Comparison of ENCODE assay signal across 23 cellular contexts in the genomic region with DNA sequence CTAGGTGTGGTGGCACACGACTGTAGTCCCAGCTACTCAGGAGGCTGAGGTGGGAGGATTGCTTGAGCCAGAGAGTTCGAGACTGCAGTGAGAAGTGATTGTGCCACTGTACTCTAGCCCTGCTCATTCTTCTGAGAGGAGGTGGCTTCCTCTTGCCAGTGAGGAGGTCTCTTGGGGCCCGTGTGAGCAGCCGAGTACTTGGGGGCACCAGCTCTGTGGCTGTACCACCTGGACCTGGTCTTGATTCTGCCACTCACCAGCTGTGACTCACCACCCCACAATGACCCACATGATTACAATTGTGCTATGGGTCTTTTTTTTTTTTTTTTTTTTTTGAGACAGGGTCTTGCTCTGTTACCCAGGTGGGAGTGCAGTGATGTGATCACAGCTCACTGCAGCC. TPM values are rescaled to one million over a fixed set of nuclear protein-coding genes. Genes with fewer than 3 reads are reported as not detected.
DNase-seq lines count a peak whose midpoint lies in the region; ATAC-seq and TF ChIP-seq lines count a peak whose summit lies in the region.
"Had no signal": no experiment of that assay in that cellular context is flagged by ENCODE, and none has a peak within 500 bp of the region (broad histone marks: within the 10 kb centered on the region; RNA-seq: fewer than 3 reads in every experiment).

No MANE protein-coding gene starts in this region.

- CTCF ChIA-PET in activated CD8-positive, alpha-beta T cell treated with anti-CD3 and anti-CD28 coated beads for 36 hours (lab: Charles Lee): interaction anchor here (0.8 to 4.7 kb wide), 6 partner anchors 11 to 243 kb away, joined by 3 to 21 read pairs (median 4); no protein-coding TSS in a partner anchor
- CTCF ChIA-PET in activated CD8-positive, alpha-beta T cell treated with anti-CD3 and anti-CD28 coated beads, Interleukin-2, amount 10 ng/mL, durations not matched to agents 7 days and 5 days (lab: Charles Lee): interaction anchor here (1.4 to 3.2 kb wide), 3 partner anchors 12 to 69 kb away, joined by 4 to 14 read pairs (median 6); no protein-coding TSS in a partner anchor

- no peaks in the 10 kb centered on the region for H3K27me3 ChIP-seq in OCI-LY1 (ENCODE audit: insufficient read depth, low read length)
- no peaks in the 10 kb centered on the region for H3K27me3 ChIP-seq in transverse colon
- H3K27me3 ChIP-seq: brain microvascular endothelial cell, heart right ventricle, pancreas had no signal

- POLR2A ChIA-PET in activated CD8-positive, alpha-beta T cell treated with anti-CD3 and anti-CD28 coated beads for 36 hours (lab: Charles Lee): interaction anchor here (0.6 to 2.8 kb wide), 2 partner anchors 11 to 1089 kb away, joined by 3 to 26 read pairs; no protein-coding TSS in a partner anchor
- POLR2A ChIA-PET in activated CD8-positive, alpha-beta T cell treated with anti-CD3 and anti-CD28 coated beads, Interleukin-2, amount 10 ng/mL, durations not matched to agents 7 days and 5 days (lab: Charles Lee): interaction anchor here (0.9 to 4.6 kb wide), 3 partner anchors 15 to 184 kb away, joined by 3 to 43 read pairs (median 8); no protein-coding TSS in a partner anchor

- H3K79me2 ChIP-seq in OCI-LY1 (ENCODE audit: insufficient read depth, low read length): no peaks in the 10 kb centered on the region

- TF ChIP-seq CTCF in activated CD8-positive, alpha-beta T cell treated with anti-CD3 and anti-CD28 coated beads for 36 hours (IDR thresholded peaks at IDR 0.05): no peak
- TF ChIP-seq CTCF in OCI-LY1 (IDR thresholded peaks at IDR 0.05; ENCODE audit: low read length): no peak
- TF ChIP-seq CTCF in transverse colon (IDR thresholded peaks at IDR 0.05): no peak

- H3K9me3 ChIP-seq in OCI-LY1 (ENCODE audit: low read length) (no peaks in the 10 kb centered on the region), transverse colon (no peaks in the 10 kb centered on the region)
- H3K9me3 ChIP-seq: A549, heart right ventricle, pancreas had no signal

- H3K4me1 ChIP-seq in OCI-LY1 (ENCODE audit: insufficient read depth, low read length, severe bottlenecking): peaks cover 93% of the 10 kb centered on the region
- peaks cover 0 to 19% (median 9%) of the 10 kb centered on the region in 4 donors for H3K4me1 ChIP-seq in transverse colon
- H3K4me1 ChIP-seq: A549, pancreas had no signal

- no peak for ATAC-seq in activated CD8-positive, alpha-beta T cell treated with anti-CD3 and anti-CD28 coated beads for 36 hours
- ATAC-seq in activated CD8-positive, alpha-beta T cell treated with anti-CD3 and anti-CD28 coated beads, Interleukin-2, amount 10 ng/mL, durations not matched to agents 7 days and 5 days: no peak
- ATAC-seq in effector memory CD8-positive, alpha-beta T cell (replicated peaks): no peak
- ATAC-seq in stimulated activated naive B cell treated with anti-CD40 and anti-IgM and Interleukin-4, amounts not matched to agents 10 μg/mL and 1 μg/mL and 100 μg/mL, for 72 hours (replicated peaks): peak; percentile 22 to 38
- ATAC-seq in GM19397 (IDR thresholded peaks at IDR 0.05; ENCODE audit: unreplicated experiment): no peak
- no peak for ATAC-seq in GM21367 (IDR thresholded peaks at IDR 0.05; ENCODE audit: unreplicated experiment)
- ATAC-seq: A549; activated CD4-positive, CD25-positive, alpha-beta regulatory T cell treated with anti-CD3 and anti-CD28 coated beads, Interleukin-2, amount 50 U/mL, for 24 hours; left ventricle myocardium superior; pancreas; PC-3; sciatic nerve had no signal

- no peaks in the 10 kb centered on the region for H3K27me3 Mint-ChIP-seq in activated CD8-positive, alpha-beta T cell treated with anti-CD3 and anti-CD28 coated beads for 36 hours
- no peaks in the 10 kb centered on the region for H3K27me3 Mint-ChIP-seq in activated CD8-positive, alpha-beta T cell treated with anti-CD3 and anti-CD28 coated beads, Interleukin-2, amount 10 ng/mL, durations not matched to agents 7 days and 5 days (ENCODE audit: low read depth)
- H3K27me3 Mint-ChIP-seq in effector memory CD8-positive, alpha-beta T cell: no peaks in the 10 kb centered on the region
- no peaks in the 10 kb centered on the region for H3K27me3 Mint-ChIP-seq in stimulated activated naive B cell treated with anti-CD40 and anti-IgM and Interleukin-4, amounts not matched to agents 10 μg/mL and 1 μg/mL and 100 μg/mL, for 72 hours

- H3K36me3 Mint-ChIP-seq in activated CD8-positive, alpha-beta T cell treated with anti-CD3 and anti-CD28 coated beads for 36 hours (ENCODE audit: low read depth): no peaks in the 10 kb centered on the region
- H3K36me3 Mint-ChIP-seq in activated CD8-positive, alpha-beta T cell treated with anti-CD3 and anti-CD28 coated beads, Interleukin-2, amount 10 ng/mL, durations not matched to agents 7 days and 5 days (ENCODE audit: low read depth): no peaks in the 10 kb centered on the region
- peaks cover 4% of the 10 kb centered on the region for H3K36me3 Mint-ChIP-seq in effector memory CD8-positive, alpha-beta T cell (ENCODE audit: insufficient read depth)
- H3K36me3 Mint-ChIP-seq in stimulated activated naive B cell treated with anti-CD40 and anti-IgM and Interleukin-4, amounts not matched to agents 10 μg/mL and 1 μg/mL and 100 μg/mL, for 72 hours: peaks cover 3 to 5% of the 10 kb centered on the region in 2 donors

- H3K9me2 ChIP-seq in OCI-LY1 (ENCODE audit: low read depth, low read length): no peaks in the 10 kb centered on the region

- 74 to 89% methylated on average over 4 of the region's 4 CpGs for WGBS in transverse colon (ENCODE audit: low coverage in 1 of 2), 2 donors

- peak overlapping the region; percentile 100 for H3K27ac ChIP-seq in OCI-LY1 (ENCODE audit: low read depth, low read length, poor library complexity, severe bottlenecking)
- H3K27ac ChIP-seq in transverse colon: no peak overlapping the region
- H3K27ac ChIP-seq: A549, brain microvascular endothelial cell, pancreas had no signal

- peak overlapping the region; percentile 80 for H3K4me2 ChIP-seq in OCI-LY1 (ENCODE audit: low read length)
- H3K4me2 ChIP-seq: A549 had no signal

- H3K4me3 Mint-ChIP-seq in activated CD8-positive, alpha-beta T cell treated with anti-CD3 and anti-CD28 coated beads for 36 hours: no peak overlapping the region
- no peak overlapping the region for H3K4me3 Mint-ChIP-seq in activated CD8-positive, alpha-beta T cell treated with anti-CD3 and anti-CD28 coated beads, Interleukin-2, amount 10 ng/mL, durations not matched to agents 7 days and 5 days
- peak overlapping the region; percentile 83 to 84 for H3K4me3 Mint-ChIP-seq in effector memory CD8-positive, alpha-beta T cell
- H3K4me3 Mint-ChIP-seq in stimulated activated naive B cell treated with anti-CD40 and anti-IgM and Interleukin-4, amounts not matched to agents 10 μg/mL and 1 μg/mL and 100 μg/mL, for 72 hours: peak overlapping the region; percentile 87 to 92

- H3K27ac Mint-ChIP-seq in activated CD8-positive, alpha-beta T cell treated with anti-CD3 and anti-CD28 coated beads for 36 hours: no peak overlapping the region
- H3K27ac Mint-ChIP-seq in activated CD8-positive, alpha-beta T cell treated with anti-CD3 and anti-CD28 coated beads, Interleukin-2, amount 10 ng/mL, durations not matched to agents 7 days and 5 days: no peak overlapping the region
- peak overlapping the region; percentile 62 to 92 for H3K27ac Mint-ChIP-seq in effector memory CD8-positive, alpha-beta T cell
- peak overlapping the region; percentile 100 for H3K27ac Mint-ChIP-seq in stimulated activated naive B cell treated with anti-CD40 and anti-IgM and Interleukin-4, amounts not matched to agents 10 μg/mL and 1 μg/mL and 100 μg/mL, for 72 hours

- no peaks in the 10 kb centered on the region for H3K9me3 Mint-ChIP-seq in activated CD8-positive, alpha-beta T cell treated with anti-CD3 and anti-CD28 coated beads for 36 hours
- no peaks in the 10 kb centered on the region for H3K9me3 Mint-ChIP-seq in activated CD8-positive, alpha-beta T cell treated with anti-CD3 and anti-CD28 coated beads, Interleukin-2, amount 10 ng/mL, durations not matched to agents 7 days and 5 days (ENCODE audit: insufficient read depth)
- no peaks in the 10 kb centered on the region for H3K9me3 Mint-ChIP-seq in effector memory CD8-positive, alpha-beta T cell
- no peaks in the 10 kb centered on the region for H3K9me3 Mint-ChIP-seq in stimulated activated naive B cell treated with anti-CD40 and anti-IgM and Interleukin-4, amounts not matched to agents 10 μg/mL and 1 μg/mL and 100 μg/mL, for 72 hours
- H3K9me3 Mint-ChIP-seq: activated T-helper 1 cell treated with anti-CD3 and anti-CD28 coated beads, Interleukin-12 subunit alpha, Interleukin-12 subunit beta, Interleukin-2, Interleukin-4 antibody, amounts not matched to agents 30 ng/mL and 10 ng/mL and 1 ng/mL, durations not matched to agents 14 hours and 24 hours and 36 hours had no signal

- in situ Hi-C loops in transverse colon (cut with MboI; ENCODE audit: low pct_ligation_motif_present in 1 of 4, low pct_unique_long_range_greater_than_20kb in 1 of 4, low sequenced_read_pairs in 3 of 4): no loop called here

- peak; percentile 45 for DNase-seq in activated CD8-positive, alpha-beta T cell treated with anti-CD3 and anti-CD28 coated beads for 36 hours
- DNase-seq in activated CD8-positive, alpha-beta T cell treated with anti-CD3 and anti-CD28 coated beads, Interleukin-2, amount 10 ng/mL, durations not matched to agents 7 days and 5 days: no peak
- DNase-seq in effector memory CD8-positive, alpha-beta T cell: no peak
- DNase-seq in stimulated activated naive B cell treated with anti-CD40 and anti-IgM and Interleukin-4, amounts not matched to agents 10 μg/mL and 1 μg/mL and 100 μg/mL, for 72 hours: peak; percentile 69
- DNase-seq in transverse colon: no peak
- DNase-seq: brain microvascular endothelial cell, cortex of kidney, DMS 273 treated with DMSO at 0.1 percent for 48 hours, heart right ventricle, left ventricle myocardium superior, NCI-H1105 treated with DMSO at 0.1 percent for 48 hours, NCI-H69, pancreas, PC-3 had no signal

- H3K36me3 ChIP-seq in OCI-LY1 (ENCODE audit: insufficient read depth, low read length) (no peaks in the 10 kb centered on the region), transverse colon (no peaks in the 10 kb centered on the region)
- H3K36me3 ChIP-seq: brain microvascular endothelial cell, heart right ventricle, pancreas had no signal

- peaks cover 46% of the 10 kb centered on the region for H3K4me1 Mint-ChIP-seq in activated CD8-positive, alpha-beta T cell treated with anti-CD3 and anti-CD28 coated beads for 36 hours (ENCODE audit: low read depth)
- H3K4me1 Mint-ChIP-seq in activated CD8-positive, alpha-beta T cell treated with anti-CD3 and anti-CD28 coated beads, Interleukin-2, amount 10 ng/mL, durations not matched to agents 7 days and 5 days (ENCODE audit: low read depth): peaks cover 46% of the 10 kb centered on the region
- peaks cover 24 to 25% of the 10 kb centered on the region in 2 donors for H3K4me1 Mint-ChIP-seq in effector memory CD8-positive, alpha-beta T cell (ENCODE audit: low read depth in 2 of 2)
- peaks cover 71 to 94% of the 10 kb centered on the region in 2 donors for H3K4me1 Mint-ChIP-seq in stimulated activated naive B cell treated with anti-CD40 and anti-IgM and Interleukin-4, amounts not matched to agents 10 μg/mL and 1 μg/mL and 100 μg/mL, for 72 hours

- H4K20me1 ChIP-seq in OCI-LY1 (ENCODE audit: insufficient read depth, low read length): no peaks in the 10 kb centered on the region

- no peak overlapping the region for H2AFZ ChIP-seq in OCI-LY1 (ENCODE audit: low read length)

- H3K4me3 ChIP-seq in OCI-LY1 (ENCODE audit: low read depth, low read length, poor library complexity, severe bottlenecking): peak overlapping the region; percentile 56
- no peak overlapping the region for H3K4me3 ChIP-seq in transverse colon
- H3K4me3 ChIP-seq: A549, pancreas had no signal

- H3K9ac ChIP-seq in OCI-LY1 (ENCODE audit: low read length): peak overlapping the region; percentile 89; the same call in 1 of the 2 replicates

- intact Hi-C loops in activated CD8-positive, alpha-beta T cell treated with anti-CD3 and anti-CD28 coated beads for 36 hours (cut with micrococcal nuclease): loop anchor here (2.0 kb wide), 3 partner anchors 15 to 113 kb away; no protein-coding TSS in a partner anchor
- intact Hi-C loops in transverse colon (cut with DNase I; ENCODE audit: low total_unique reads): no loop called here

- no peak for TF ChIP-seq POLR2A in transverse colon (IDR thresholded peaks at IDR 0.05)

- no peak for TF ChIP-seq EP300 in transverse colon (IDR thresholded peaks at IDR 0.05; ENCODE audit: low read depth)

- 0 out of 2 replicates have a peak, but pooled peaks cover 4% of the 10 kb centered on the region for H3F3A ChIP-seq in OCI-LY1 (ENCODE audit: insufficient read depth, low read length)

RNA-seq across cellular contexts. Expression of gene CRB2, which starts 18.0 kb away (rescaled TPM):
- total RNA-seq in activated CD8-positive, alpha-beta T cell treated with anti-CD3 and anti-CD28 coated beads for 36 hours: under 1 TPM in 1 of 2 experiments, not detected in 1; 0.09 TPM
- not detected for total RNA-seq in activated CD8-positive, alpha-beta T cell treated with anti-CD3 and anti-CD28 coated beads, Interleukin-2, amount 10 ng/mL, durations not matched to agents 7 days and 5 days
- under 1 TPM in 3 of 4 donors, not detected in 1; 0.32 to 0.82 (median 0.75) TPM for total RNA-seq in transverse colon
- total RNA-seq: activated T-helper 1 cell treated with anti-CD3 and anti-CD28 coated beads, Interleukin-12 subunit alpha, Interleukin-12 subunit beta, Interleukin-2, Interleukin-4 antibody, amounts not matched to agents 30 ng/mL and 10 ng/mL and 1 ng/mL, durations not matched to agents 14 hours and 24 hours and 36 hours; endothelial cell of umbilical vein; pancreas; PC-3; T-helper 2 cell treated with Interferon-gamma antibody and Interleukin-4, amounts not matched to agents 100 ng/mL and 5 ng/mL, for 36 hours had no signal

Comparison
In these comparisons a context has a peak if more than half of its experiments do, and no peak if none do; other contexts are left out.
1. DNase-seq: peak in activated CD8-positive, alpha-beta T cell treated with anti-CD3 and anti-CD28 coated beads for 36 hours (single experiment) and stimulated activated naive B cell treated with anti-CD40 and anti-IgM and Interleukin-4, amounts not matched to agents 10 μg/mL and 1 μg/mL and 100 μg/mL, for 72 hours (single experiment); none in activated CD8-positive, alpha-beta T cell treated with anti-CD3 and anti-CD28 coated beads, Interleukin-2, amount 10 ng/mL, durations not matched to agents 7 days and 5 days (single experiment), effector memory CD8-positive, alpha-beta T cell (0 of 3) and transverse colon (single experiment).
2. ATAC-seq: peak in stimulated activated naive B cell treated with anti-CD40 and anti-IgM and Interleukin-4, amounts not matched to agents 10 μg/mL and 1 μg/mL and 100 μg/mL, for 72 hours (2 of 2); none in activated CD8-positive, alpha-beta T cell treated with anti-CD3 and anti-CD28 coated beads for 36 hours (single experiment), activated CD8-positive, alpha-beta T cell treated with anti-CD3 and anti-CD28 coated beads, Interleukin-2, amount 10 ng/mL, durations not matched to agents 7 days and 5 days (single experiment), effector memory CD8-positive, alpha-beta T cell (single experiment), GM19397 (single experiment) and GM21367 (single experiment).
3. H3K27ac Mint-ChIP-seq: peak in effector memory CD8-positive, alpha-beta T cell (2 of 2) and stimulated activated naive B cell treated with anti-CD40 and anti-IgM and Interleukin-4, amounts not matched to agents 10 μg/mL and 1 μg/mL and 100 μg/mL, for 72 hours (single experiment); none in activated CD8-positive, alpha-beta T cell treated with anti-CD3 and anti-CD28 coated beads for 36 hours (single experiment) and activated CD8-positive, alpha-beta T cell treated with anti-CD3 and anti-CD28 coated beads, Interleukin-2, amount 10 ng/mL, durations not matched to agents 7 days and 5 days (single experiment).
4. H3K4me3 Mint-ChIP-seq: peak in effector memory CD8-positive, alpha-beta T cell (2 of 2) and stimulated activated naive B cell treated with anti-CD40 and anti-IgM and Interleukin-4, amounts not matched to agents 10 μg/mL and 1 μg/mL and 100 μg/mL, for 72 hours (2 of 2); none in activated CD8-positive, alpha-beta T cell treated with anti-CD3 and anti-CD28 coated beads for 36 hours (single experiment) and activated CD8-positive, alpha-beta T cell treated with anti-CD3 and anti-CD28 coated beads, Interleukin-2, amount 10 ng/mL, durations not matched to agents 7 days and 5 days (single experiment).